In the genomic region with DNA sequence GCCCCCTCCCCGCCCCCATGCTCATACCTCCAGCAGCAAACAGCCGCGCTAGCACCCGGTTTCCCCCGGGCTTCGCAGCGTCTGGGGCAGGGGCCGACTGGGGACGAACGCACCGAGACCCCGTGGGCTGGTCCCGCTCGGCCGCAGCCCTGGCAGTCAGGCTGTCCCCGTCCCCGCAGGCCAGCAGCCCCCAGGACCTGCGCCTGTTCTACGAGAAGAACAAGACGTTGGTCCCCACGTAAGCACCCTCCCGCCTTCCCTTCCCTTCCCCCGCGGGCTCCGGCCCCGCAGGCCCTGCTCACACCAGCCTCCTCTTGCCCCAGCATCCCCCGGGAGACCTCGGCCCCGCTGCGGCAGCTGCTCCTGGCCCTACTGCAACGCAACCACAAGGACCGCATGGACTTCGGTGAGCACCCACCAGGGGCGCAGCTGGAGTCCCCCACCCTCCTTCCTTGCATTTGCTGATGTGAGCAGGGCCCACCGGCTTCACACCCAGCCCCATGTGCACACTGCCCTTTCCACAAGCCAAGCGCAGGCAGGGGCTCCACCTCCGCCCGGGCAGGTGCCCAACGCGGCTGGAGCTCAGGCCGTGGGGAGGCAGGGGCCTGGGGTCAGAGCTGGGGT, we compare ENCODE assay signal across 25 cellular contexts. TPM values are rescaled to one million over a fixed set of nuclear protein-coding genes. Genes with fewer than 3 reads are reported as not detected.
DNase-seq lines count a peak whose midpoint lies in the region; ATAC-seq, FAIRE-seq and TF ChIP-seq lines count a peak whose summit lies in the region.
"Had no signal": no experiment of that assay in that cellular context is flagged by ENCODE, and none has a peak within 500 bp of the region (broad histone marks: within the 10 kb centered on the region; RNA-seq: fewer than 3 reads in every experiment).

No MANE protein-coding gene starts in this region.

- POLR2A ChIA-PET in K562 (lab: Yijun Ruan, JAX), result interaction anchor here (0.6 to 2.6 kb wide), 4 partner anchors 11 to 45 kb away, joined by 3 to 8 read pairs (median 4); no protein-coding TSS in a partner anchor
- POLR2A ChIA-PET in HepG2 (lab: Yijun Ruan, JAX), result no interaction called here

- TF ChIP-seq EP300 in K562 (IDR thresholded peaks at IDR 0.05; ENCODE audit: low read length) (no peak), HepG2 (IDR thresholded peaks at IDR 0.05; ENCODE audit: low read depth in 2 of 2, low read length in 2 of 2) (no peak), HepG2 (CRISPR knock-in tag; IDR thresholded peaks at IDR 0.05; ENCODE audit: borderline replicate concordance) (no peak), sigmoid colon (IDR thresholded peaks at IDR 0.05) (no peak)

- FAIRE-seq in K562 (lab: Jason Lieb, UNC) (no peak), HepG2 (lab: Jason Lieb, UNC) (no peak)
- FAIRE-seq: G401.6, GM12878, H54 had no signal

- BruUV-seq in K562 (replicated peaks; lab: Mats Ljungman, UMichigan) (no TSS peak), HepG2 (replicated peaks; lab: Mats Ljungman, UMichigan) (no TSS peak)

- TF ChIP-seq POLR2A in K562 (conservative IDR thresholded peaks at IDR 0.05), result no peak
- TF ChIP-seq POLR2A in HepG2 (IDR thresholded peaks at IDR 0.05; ENCODE audit: insufficient read depth in 1 of 2, low read depth in 2 of 2, low read length in 2 of 2), result no peak
- TF ChIP-seq POLR2A in sigmoid colon (IDR thresholded peaks at IDR 0.05), result no peak

- peaks cover 74% of the 10 kb centered on the region for H3K36me3 ChIP-seq in left ventricle myocardium inferior
- peaks cover 18% of the 10 kb centered on the region; the same call in 2 of the 3 replicates for H3K36me3 ChIP-seq in K562 (ENCODE audit: control insufficient read depth, insufficient read depth, low read length)
- peaks cover 25 to 38% of the 10 kb centered on the region in 2 experiments; a peak in 4 of 5 replicates for H3K36me3 ChIP-seq in HepG2 (replicated peaks in 1 of 2; ENCODE audit: control insufficient read depth in 1 of 2, insufficient read depth in 2 of 2, low read length in 2 of 2)
- peaks cover 47 to 82% (median 69%) of the 10 kb centered on the region in 4 donors for H3K36me3 ChIP-seq in sigmoid colon

- H2AFZ ChIP-seq in K562 (ENCODE audit: low read depth, low read length) (no peak overlapping the region), HepG2 (ENCODE audit: low read length) (no peak overlapping the region)
- H2AFZ ChIP-seq: PC-9 had no signal

- 93% methylated on average over 12 of the region's 41 CpGs for WGBS in K562 (ENCODE audit: insufficient coverage, low coverage, missing lambda C conversion rate)
- WGBS in HepG2 (ENCODE audit: low lambda C conversion rate), result 97% methylated on average over 24 of the region's 41 CpGs
- 96 to 97% methylated on average over 41 of the region's 41 CpGs for WGBS in sigmoid colon, 2 donors

- H4K20me1 ChIP-seq in K562 (replicated peaks; ENCODE audit: control insufficient read depth, insufficient read depth, low read length) (0 out of 2 replicates have a peak, but pooled peaks cover 6% of the 10 kb centered on the region), HepG2 (ENCODE audit: insufficient read depth, low read length) (0 out of 2 replicates have a peak, but pooled peaks cover 9% of the 10 kb centered on the region)

- DNase-seq in left cardiac atrium, result peak; percentile 20
- no peak for DNase-seq in left ventricle myocardium inferior
- no peak for DNase-seq in K562 (ENCODE audit: extremely low read depth in 1 of 4, low spot score in 3 of 4)
- no peak for DNase-seq in HepG2 (ENCODE audit: low spot score)
- DNase-seq in sigmoid colon, result peak; percentile 58
- DNase-seq in NCI-H774 (lab: John Stamatoyannopoulos, UW), result no peak
- no peak for DNase-seq in NCI-H510A treated with DMSO at 0.1 percent for 48 hours (lab: John Stamatoyannopoulos, UW)
- DNase-seq: CD4-positive, alpha-beta memory T cell; COR-L47; DMS53; KBM-7; MV-4-11; NCI-H1105; NCI-H1436 treated with DMSO at 0.1 percent for 48 hours; NCI-H187 treated with DMSO at 0.1 percent for 48 hours; NCI-H524 treated with DMSO at 0.1 percent for 48 hours; NCI-H82; NK-92 treated with Interleukin-12 subunit alpha and Interleukin-12 subunit beta, amount 100 ng/mL, for 24 hours; PC-9; SHP77 had no signal

- H3K27me3 ChIP-seq in left ventricle myocardium inferior (ENCODE audit: low read depth) (no peaks in the 10 kb centered on the region), K562 (ENCODE audit: control insufficient read depth in 2 of 2, insufficient read depth in 2 of 2, low read length in 2 of 2) (no peaks in the 10 kb centered on the region), HepG2 (ENCODE audit: control insufficient read depth in 1 of 2, insufficient read depth in 2 of 2, low read length in 2 of 2) (no peaks in the 10 kb centered on the region), sigmoid colon (no peaks in the 10 kb centered on the region)

- CTCF ChIA-PET in K562 (lab: Yijun Ruan, JAX; ENCODE audit: low intra/inter-chr PET ratio), result no interaction called here
- CTCF ChIA-PET in HepG2 (lab: Yijun Ruan, JAX; ENCODE audit: low intra/inter-chr PET ratio, low total read pairs), result no interaction called here

- no peak for TF ChIP-seq RAD21 in K562 (CRISPR knock-in tag; conservative IDR thresholded peaks at IDR 0.05 in 1 of 2, IDR thresholded peaks at IDR 0.05 in 1 of 2)
- TF ChIP-seq RAD21 in HepG2 (CRISPR knock-in tag; IDR thresholded peaks at IDR 0.05), result no peak

- in situ Hi-C loops in K562 (cut with MboI) (no loop called here), HepG2 (cut with HindIII; ENCODE audit: extremely low pct_ligation_motif_present, low pct_unique_long_range_greater_than_20kb) (no loop called here)

- H3K27ac ChIP-seq in left ventricle myocardium inferior (replicated peaks) (no peak overlapping the region), K562 (ENCODE audit: extremely low read depth, low read depth, low read length) (no peak overlapping the region), HepG2 (ENCODE audit: extremely low read length, insufficient read depth, low read length) (no peak overlapping the region), sigmoid colon (no peak overlapping the region)
- H3K27ac ChIP-seq: 22Rv1, PC-9 had no signal

- H3K9me1 ChIP-seq in K562 (ENCODE audit: control insufficient read depth, insufficient read depth, low read length), result no peaks in the 10 kb centered on the region

- H3K9ac ChIP-seq in K562 (ENCODE audit: insufficient read depth in 1 of 2, low read depth in 2 of 2, low read length in 2 of 2), result no peak overlapping the region
- no peak overlapping the region for H3K9ac ChIP-seq in HepG2 (ENCODE audit: insufficient read depth, low read depth, low read length)

- no peak overlapping the region for H3K4me3 ChIP-seq in left ventricle myocardium inferior
- no peak overlapping the region for H3K4me3 ChIP-seq in K562
- H3K4me3 ChIP-seq in HepG2 (replicated peaks in 1 of 3; ENCODE audit: insufficient read depth in 1 of 3, low read depth in 2 of 3, low read length in 3 of 3), result no peak overlapping the region
- H3K4me3 ChIP-seq in sigmoid colon, result no peak overlapping the region
- H3K4me3 ChIP-seq: GM12878, PC-9 had no signal

- no peaks in the 10 kb centered on the region for H3K9me3 ChIP-seq in left ventricle myocardium inferior (replicated peaks)
- H3K9me3 ChIP-seq in K562 (replicated peaks; ENCODE audit: control insufficient read depth, insufficient read depth, low read depth, low read length), result no peaks in the 10 kb centered on the region
- no peaks in the 10 kb centered on the region for H3K9me3 ChIP-seq in HepG2 (ENCODE audit: low read length)
- H3K9me3 ChIP-seq in sigmoid colon, result no peaks in the 10 kb centered on the region

- H3K79me2 ChIP-seq in K562 (ENCODE audit: control insufficient read depth, insufficient read depth, low read length) (no peaks in the 10 kb centered on the region), HepG2 (ENCODE audit: insufficient read depth, low read length) (no peaks in the 10 kb centered on the region)

- H3K4me2 ChIP-seq in K562 (ENCODE audit: insufficient read depth, low read length) (no peak overlapping the region), HepG2 (ENCODE audit: low read depth, low read length) (no peak overlapping the region)
- H3K4me2 ChIP-seq: PC-9 had no signal

- TF ChIP-seq CTCF in left ventricle myocardium inferior (IDR thresholded peaks at IDR 0.05; ENCODE audit: borderline replicate concordance) (no peak), K562 (IDR thresholded peaks at IDR 0.05 in 2 of 3, conservative IDR thresholded peaks at IDR 0.05 in 1 of 3; ENCODE audit: insufficient read depth in 2 of 3, low read depth in 1 of 3, low read length in 3 of 3) (no peak), HepG2 (CRISPR knock-in tag; IDR thresholded peaks at IDR 0.05) (no peak), sigmoid colon (IDR thresholded peaks at IDR 0.05) (no peak)

- peaks cover 60% of the 10 kb centered on the region for H3K4me1 ChIP-seq in left ventricle myocardium inferior
- peaks cover 0 to 27% of the 10 kb centered on the region in 2 experiments; a peak in 2 of 5 replicates for H3K4me1 ChIP-seq in K562 (replicated peaks in 1 of 2; ENCODE audit: control insufficient read depth in 2 of 2, insufficient read depth in 2 of 2, low read length in 2 of 2)
- H3K4me1 ChIP-seq in HepG2 (ENCODE audit: insufficient read depth, low read length), result peaks cover 11% of the 10 kb centered on the region; the same call in 1 of the 2 replicates
- H3K4me1 ChIP-seq in sigmoid colon, result peaks cover 0 to 24% (median 19%) of the 10 kb centered on the region in 4 donors

- intact Hi-C loops in left cardiac atrium (cut with DNase I) (no loop called here), left ventricle myocardium inferior (cut with micrococcal nuclease) (no loop called here), K562 (cut with micrococcal nuclease) (no loop called here), HepG2 (cut with micrococcal nuclease; ENCODE audit: unreplicated experiment) (loop anchor here (5.0 kb wide), 1 partner anchor 57 kb away; no protein-coding TSS in a partner anchor), sigmoid colon (cut with DNase I) (no loop called here)

- ATAC-seq in left cardiac atrium (no peak), K562 (no peak), HepG2 (no peak), HG03159 (IDR thresholded peaks at IDR 0.05; ENCODE audit: unreplicated experiment) (no peak)
- ATAC-seq: GM12878 had no signal

RNA-seq across cellular contexts. Expression of gene ULK1, which starts 15.3 kb away (rescaled TPM):
- total RNA-seq in left cardiac atrium (10 to 100 TPM; 27.6 to 34.5 TPM), left ventricle myocardium inferior (57.4 TPM), K562 (2014; rRNA removed) (4.2 and 5.6 TPM in 2 replicates), K562 (2014; rRNA removed; fragmentation: Illumina TruSeq; extraction: Trizol) (0.83 and 0.98 TPM in 2 replicates), K562 (2015; rRNA removed; fragmentation: Illumina TruSeq; extraction: Trizol) (2.0 and 3.6 TPM in 2 replicates), K562 (2021) (17.3 and 29.4 TPM in 2 replicates), HepG2 (2016; rRNA removed; fragmentation: Illumina TruSeq; extraction: Trizol) (1.7 and 2.8 TPM in 2 replicates), sigmoid colon (10 to 100 TPM; 13.2 to 29.1 (median 18.6) TPM)
- 40.7 and 125 TPM in 2 replicates for total RNA-seq in K562 (2011; cell fraction: chromatin; rRNA removed; ENCODE audit: low replicate concordance)
- total RNA-seq in K562 (2011; cell fraction: nucleolus; rRNA removed), result 72.5 and 83.8 TPM in 2 replicates
- 47.5 and 50.5 TPM in 2 replicates for total RNA-seq in K562 (2011; cell fraction: nucleoplasm; rRNA removed)
- polyA plus RNA-seq in K562 (2011; rRNA removed) (3.2 and 6.2 TPM in 2 replicates), K562 (2014; fragmentation: Illumina TruSeq; extraction: Trizol) (2.5 and 9.1 TPM in 2 replicates), K562 (2014; fragmentation: Nextera tagmentation; extraction: Ambion mirVana) (under 1 TPM; 0.15 to 0.29 TPM), K562 (2014; rRNA removed) (13.2 and 16.9 TPM in 2 replicates), HepG2 (2011; rRNA removed) (10.1 and 13.9 TPM in 2 replicates), sigmoid colon (10 to 100 TPM in 1 of 3 donors, 1 to 10 TPM in 2; 5.3 to 17.5 (median 5.4) TPM)
- 2.1 and 4.1 TPM in 2 replicates for polyA plus RNA-seq in K562 (2011; cell fraction: cytosol; rRNA removed)
- 62.1 and 86.4 TPM in 2 replicates for polyA plus RNA-seq in K562 (2011; cell fraction: nucleus; rRNA removed)
- 12.1 and 39.2 TPM in 2 replicates for polyA plus RNA-seq in K562 (2012)
- 1.3 and 1.8 TPM in 2 replicates for polyA minus RNA-seq in K562 (2011; rRNA and poly(A)+ RNA removed)
- polyA minus RNA-seq in K562 (2011; cell fraction: cytosol; rRNA and poly(A)+ RNA removed), result 3.1 and 11.4 TPM in 2 replicates
- polyA minus RNA-seq in K562 (2011; cell fraction: nucleus; rRNA and poly(A)+ RNA removed), result 15.5 and 15.9 TPM in 2 replicates
- 1.9 and 2.4 TPM in 2 replicates for total RNA-seq in HepG2 (2016; cell fraction: cytosol; rRNA removed; fragmentation: Illumina TruSeq; extraction: Trizol; ENCODE audit: low read depth)
- total RNA-seq in HepG2 (2016; cell fraction: insoluble cytoplasmic fraction; rRNA removed; fragmentation: Illumina TruSeq; extraction: Trizol), result 1.6 and 3.3 TPM in 2 replicates
- total RNA-seq in HepG2 (2016; cell fraction: membrane; rRNA removed; fragmentation: Illumina TruSeq; extraction: Trizol), result 1.7 and 2.8 TPM in 2 replicates
- total RNA-seq in HepG2 (2016; cell fraction: nucleus; rRNA removed; fragmentation: Illumina TruSeq; extraction: Trizol), result 4.9 and 6.0 TPM in 2 replicates
- 2.2 and 3.2 TPM in 2 replicates for polyA plus RNA-seq in HepG2 (2011; cell fraction: cytosol; rRNA removed)
- polyA plus RNA-seq in HepG2 (2011; cell fraction: nucleus; rRNA removed), result 132 and 157 TPM in 2 replicates
- polyA plus RNA-seq in HepG2 (2012), result 16.0 and 35.4 TPM in 2 replicates
- polyA plus RNA-seq in HepG2 (2016; cell fraction: cytosol; fragmentation: Illumina TruSeq; extraction: Trizol; ENCODE audit: low read depth), result 0.21 and 0.24 TPM in 2 replicates
- 3.6 and 5.0 TPM in 2 replicates for polyA plus RNA-seq in HepG2 (2016; cell fraction: insoluble cytoplasmic fraction; fragmentation: Illumina TruSeq; extraction: Trizol; ENCODE audit: low read depth)
- 0.60 and 0.72 TPM in 2 replicates for polyA plus RNA-seq in HepG2 (2016; cell fraction: membrane; fragmentation: Illumina TruSeq; extraction: Trizol; ENCODE audit: low read depth)
- 27.6 and 31.1 TPM in 2 replicates for polyA plus RNA-seq in HepG2 (2016; cell fraction: nucleus; fragmentation: Illumina TruSeq; extraction: Trizol; ENCODE audit: insufficient read depth, low read depth)
- 11.3 and 13.5 TPM in 2 replicates for polyA minus RNA-seq in HepG2 (2011; rRNA and poly(A)+ RNA removed; ENCODE audit: low replicate concordance)
- polyA minus RNA-seq in HepG2 (2011; cell fraction: cytosol; rRNA and poly(A)+ RNA removed), result 7.8 and 10.2 TPM in 2 replicates
- 15.5 and 17.8 TPM in 2 replicates for polyA minus RNA-seq in HepG2 (2011; cell fraction: nucleus; rRNA and poly(A)+ RNA removed)

RNA-seq across cellular contexts. Expression of gene PUS1, which starts 19.4 kb away (rescaled TPM):
- total RNA-seq in left cardiac atrium (10 to 100 TPM in 1 of 2 donors, 1 to 10 TPM in 1; 7.7 to 19.2 TPM), left ventricle myocardium inferior (7.7 TPM), K562 (2014; rRNA removed) (35.6 and 53.2 TPM in 2 replicates), K562 (2014; rRNA removed; fragmentation: Illumina TruSeq; extraction: Trizol) (13.6 and 16.4 TPM in 2 replicates), K562 (2015; rRNA removed; fragmentation: Illumina TruSeq; extraction: Trizol) (29.7 and 30.0 TPM in 2 replicates), K562 (2021) (79.3 and 90.8 TPM in 2 replicates), HepG2 (2016; rRNA removed; fragmentation: Illumina TruSeq; extraction: Trizol) (23.5 and 24.7 TPM in 2 replicates), sigmoid colon (10 to 100 TPM in 1 of 4 donors, 1 to 10 TPM in 3; 7.6 to 15.6 (median 8.9) TPM)
- 97.0 and 232 TPM in 2 replicates for total RNA-seq in K562 (2011; cell fraction: chromatin; rRNA removed; ENCODE audit: low replicate concordance)
- total RNA-seq in K562 (2011; cell fraction: nucleolus; rRNA removed), result 140 and 151 TPM in 2 replicates
- total RNA-seq in K562 (2011; cell fraction: nucleoplasm; rRNA removed), result 123 and 134 TPM in 2 replicates
- polyA plus RNA-seq in K562 (2011; rRNA removed) (27.9 and 36.5 TPM in 2 replicates), K562 (2014; fragmentation: Illumina TruSeq; extraction: Trizol) (30.3 and 39.8 TPM in 2 replicates), K562 (2014; fragmentation: Nextera tagmentation; extraction: Ambion mirVana) (1 to 10 TPM; 1.9 to 3.8 TPM), K562 (2014; rRNA removed) (71.4 and 73.4 TPM in 2 replicates), HepG2 (2011; rRNA removed) (19.2 and 28.3 TPM in 2 replicates), sigmoid colon (10 to 100 TPM in 1 of 3 donors, 1 to 10 TPM in 2; 9.0 to 33.8 (median 9.7) TPM)
- 28.1 and 41.6 TPM in 2 replicates for polyA plus RNA-seq in K562 (2011; cell fraction: cytosol; rRNA removed)
- polyA plus RNA-seq in K562 (2011; cell fraction: nucleus; rRNA removed), result 56.2 and 84.8 TPM in 2 replicates
- 37.5 and 51.4 TPM in 2 replicates for polyA plus RNA-seq in K562 (2012)
- polyA minus RNA-seq in K562 (2011; rRNA and poly(A)+ RNA removed), result 16.8 and 21.8 TPM in 2 replicates
- polyA minus RNA-seq in K562 (2011; cell fraction: cytosol; rRNA and poly(A)+ RNA removed), result 30.8 and 32.0 TPM in 2 replicates
- 27.3 and 32.4 TPM in 2 replicates for polyA minus RNA-seq in K562 (2011; cell fraction: nucleus; rRNA and poly(A)+ RNA removed)
- total RNA-seq in HepG2 (2016; cell fraction: cytosol; rRNA removed; fragmentation: Illumina TruSeq; extraction: Trizol; ENCODE audit: low read depth), result 6.6 and 7.1 TPM in 2 replicates
- 21.9 and 25.6 TPM in 2 replicates for total RNA-seq in HepG2 (2016; cell fraction: insoluble cytoplasmic fraction; rRNA removed; fragmentation: Illumina TruSeq; extraction: Trizol)
- total RNA-seq in HepG2 (2016; cell fraction: membrane; rRNA removed; fragmentation: Illumina TruSeq; extraction: Trizol), result 11.7 and 15.8 TPM in 2 replicates
- total RNA-seq in HepG2 (2016; cell fraction: nucleus; rRNA removed; fragmentation: Illumina TruSeq; extraction: Trizol), result 22.3 and 22.5 TPM in 2 replicates
- polyA plus RNA-seq in HepG2 (2011; cell fraction: cytosol; rRNA removed), result 18.9 and 22.1 TPM in 2 replicates
- 51.5 and 61.7 TPM in 2 replicates for polyA plus RNA-seq in HepG2 (2011; cell fraction: nucleus; rRNA removed)
- polyA plus RNA-seq in HepG2 (2012), result 16.6 and 23.7 TPM in 2 replicates
- 6.6 and 8.0 TPM in 2 replicates for polyA plus RNA-seq in HepG2 (2016; cell fraction: cytosol; fragmentation: Illumina TruSeq; extraction: Trizol; ENCODE audit: low read depth)
- 37.8 and 38.4 TPM in 2 replicates for polyA plus RNA-seq in HepG2 (2016; cell fraction: insoluble cytoplasmic fraction; fragmentation: Illumina TruSeq; extraction: Trizol; ENCODE audit: low read depth)
- polyA plus RNA-seq in HepG2 (2016; cell fraction: membrane; fragmentation: Illumina TruSeq; extraction: Trizol; ENCODE audit: low read depth), result 14.2 and 18.7 TPM in 2 replicates
- polyA plus RNA-seq in HepG2 (2016; cell fraction: nucleus; fragmentation: Illumina TruSeq; extraction: Trizol; ENCODE audit: insufficient read depth, low read depth), result 70.5 and 72.7 TPM in 2 replicates
- 26.1 and 71.1 TPM in 2 replicates for polyA minus RNA-seq in HepG2 (2011; rRNA and poly(A)+ RNA removed; ENCODE audit: low replicate concordance)
- 10.4 and 12.3 TPM in 2 replicates for polyA minus RNA-seq in HepG2 (2011; cell fraction: cytosol; rRNA and poly(A)+ RNA removed)
- 31.2 and 34.2 TPM in 2 replicates for polyA minus RNA-seq in HepG2 (2011; cell fraction: nucleus; rRNA and poly(A)+ RNA removed)

RNA-seq across cellular contexts. Expression of gene EP400, which starts 40.0 kb away (rescaled TPM):
- total RNA-seq in left cardiac atrium (10 to 100 TPM; 15.7 to 21.1 TPM), left ventricle myocardium inferior (15.3 TPM), K562 (2014; rRNA removed) (7.7 and 12.2 TPM in 2 replicates), K562 (2014; rRNA removed; fragmentation: Illumina TruSeq; extraction: Trizol) (7.0 TPM in 2 replicates), K562 (2015; rRNA removed; fragmentation: Illumina TruSeq; extraction: Trizol) (6.9 and 8.1 TPM in 2 replicates), K562 (2021) (49.2 and 58.0 TPM in 2 replicates), HepG2 (2016; rRNA removed; fragmentation: Illumina TruSeq; extraction: Trizol) (5.0 and 8.4 TPM in 2 replicates), sigmoid colon (10 to 100 TPM; 14.5 to 35.7 (median 18.8) TPM)
- total RNA-seq in K562 (2011; cell fraction: chromatin; rRNA removed; ENCODE audit: low replicate concordance), result 149 and 175 TPM in 2 replicates
- 61.2 and 71.2 TPM in 2 replicates for total RNA-seq in K562 (2011; cell fraction: nucleolus; rRNA removed)
- total RNA-seq in K562 (2011; cell fraction: nucleoplasm; rRNA removed), result 111 and 165 TPM in 2 replicates
- polyA plus RNA-seq in K562 (2011; rRNA removed) (6.5 and 8.3 TPM in 2 replicates), K562 (2014; fragmentation: Illumina TruSeq; extraction: Trizol) (29.8 and 32.3 TPM in 2 replicates), K562 (2014; fragmentation: Nextera tagmentation; extraction: Ambion mirVana) (1 to 10 TPM; 4.5 to 6.7 TPM), K562 (2014; rRNA removed) (22.2 and 23.5 TPM in 2 replicates), HepG2 (2011; rRNA removed) (4.2 and 4.9 TPM in 2 replicates), sigmoid colon (10 to 100 TPM in 1 of 3 donors, 1 to 10 TPM in 2; 3.2 to 22.3 (median 4.2) TPM)
- 5.4 and 6.5 TPM in 2 replicates for polyA plus RNA-seq in K562 (2011; cell fraction: cytosol; rRNA removed)
- polyA plus RNA-seq in K562 (2011; cell fraction: nucleus; rRNA removed), result 38.0 and 44.2 TPM in 2 replicates
- 27.7 and 40.7 TPM in 2 replicates for polyA plus RNA-seq in K562 (2012)
- 13.1 and 16.0 TPM in 2 replicates for polyA minus RNA-seq in K562 (2011; rRNA and poly(A)+ RNA removed)
- polyA minus RNA-seq in K562 (2011; cell fraction: cytosol; rRNA and poly(A)+ RNA removed), result 17.0 and 23.8 TPM in 2 replicates
- polyA minus RNA-seq in K562 (2011; cell fraction: nucleus; rRNA and poly(A)+ RNA removed), result 18.7 and 27.0 TPM in 2 replicates
- 4.7 TPM in 2 replicates for total RNA-seq in HepG2 (2016; cell fraction: cytosol; rRNA removed; fragmentation: Illumina TruSeq; extraction: Trizol; ENCODE audit: low read depth)
- total RNA-seq in HepG2 (2016; cell fraction: insoluble cytoplasmic fraction; rRNA removed; fragmentation: Illumina TruSeq; extraction: Trizol), result 3.7 and 7.0 TPM in 2 replicates
- total RNA-seq in HepG2 (2016; cell fraction: membrane; rRNA removed; fragmentation: Illumina TruSeq; extraction: Trizol), result 6.0 and 6.1 TPM in 2 replicates
- 13.3 and 16.0 TPM in 2 replicates for total RNA-seq in HepG2 (2016; cell fraction: nucleus; rRNA removed; fragmentation: Illumina TruSeq; extraction: Trizol)
- 2.4 and 3.4 TPM in 2 replicates for polyA plus RNA-seq in HepG2 (2011; cell fraction: cytosol; rRNA removed)
- 23.5 and 23.6 TPM in 2 replicates for polyA plus RNA-seq in HepG2 (2011; cell fraction: nucleus; rRNA removed)
- 16.1 and 16.9 TPM in 2 replicates for polyA plus RNA-seq in HepG2 (2012)
- polyA plus RNA-seq in HepG2 (2016; cell fraction: cytosol; fragmentation: Illumina TruSeq; extraction: Trizol; ENCODE audit: low read depth), result 1.1 TPM in 2 replicates
- polyA plus RNA-seq in HepG2 (2016; cell fraction: insoluble cytoplasmic fraction; fragmentation: Illumina TruSeq; extraction: Trizol; ENCODE audit: low read depth), result 11.0 and 15.9 TPM in 2 replicates
- polyA plus RNA-seq in HepG2 (2016; cell fraction: membrane; fragmentation: Illumina TruSeq; extraction: Trizol; ENCODE audit: low read depth), result 2.6 and 2.7 TPM in 2 replicates
- polyA plus RNA-seq in HepG2 (2016; cell fraction: nucleus; fragmentation: Illumina TruSeq; extraction: Trizol; ENCODE audit: insufficient read depth, low read depth), result 43.2 and 47.1 TPM in 2 replicates
- 7.5 and 11.1 TPM in 2 replicates for polyA minus RNA-seq in HepG2 (2011; rRNA and poly(A)+ RNA removed; ENCODE audit: low replicate concordance)
- 7.5 and 8.3 TPM in 2 replicates for polyA minus RNA-seq in HepG2 (2011; cell fraction: cytosol; rRNA and poly(A)+ RNA removed)
- 16.2 and 18.8 TPM in 2 replicates for polyA minus RNA-seq in HepG2 (2011; cell fraction: nucleus; rRNA and poly(A)+ RNA removed)

Comparison
In these comparisons a context has a peak if more than half of its experiments do, and no peak if none do; other contexts are left out.
1. DNase-seq: peak in left cardiac atrium (single experiment) and sigmoid colon (single experiment); none in left ventricle myocardium inferior (single experiment), K562 (0 of 4), HepG2 (single experiment), NCI-H774 (single experiment) and NCI-H510A treated with DMSO at 0.1 percent for 48 hours (single experiment).